ENCODE assay signal across 29 cellular contexts in the genomic region with DNA sequence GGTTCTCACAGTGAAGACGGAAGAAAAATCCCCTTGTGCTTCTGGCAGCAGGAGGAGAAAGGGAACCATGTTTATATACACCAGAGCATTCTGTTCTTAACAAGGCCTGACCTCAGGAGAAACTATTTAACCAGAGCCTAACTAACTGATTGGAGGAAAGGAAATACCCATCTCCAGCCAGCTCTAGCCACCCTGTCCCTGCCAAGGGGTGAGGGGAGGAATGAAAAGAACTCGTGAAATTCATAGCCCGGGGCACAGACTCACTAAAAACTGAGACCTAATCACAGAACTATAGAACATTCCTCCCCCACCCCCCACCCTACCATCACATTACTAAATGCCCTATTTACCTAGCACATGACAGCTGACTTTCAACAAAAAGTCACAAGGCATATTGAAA.
DNase-seq lines count a peak whose midpoint lies in the region; ATAC-seq and TF ChIP-seq lines count a peak whose summit lies in the region.
"Had no signal": no experiment of that assay in that cellular context is flagged by ENCODE, and none has a peak within 500 bp of the region (broad histone marks: within the 10 kb centered on the region; RNA-seq: fewer than 3 reads in every experiment).

No MANE protein-coding gene starts in this region.

- H3K9me3 ChIP-seq in neural progenitor cell (ENCODE audit: low read depth) (no peaks in the 10 kb centered on the region), ovary (no peaks in the 10 kb centered on the region)
- H3K9me3 ChIP-seq: body of pancreas, left lung, SK-N-SH, suprapubic skin, upper lobe of right lung had no signal

- no peaks in the 10 kb centered on the region for H3K79me2 ChIP-seq in neural progenitor cell (ENCODE audit: low read depth)

- no peaks in the 10 kb centered on the region for H3K27me3 Mint-ChIP-seq in chondrocyte (ENCODE audit: low read depth)
- no peaks in the 10 kb centered on the region for H3K27me3 Mint-ChIP-seq in neural progenitor cell (ENCODE audit: insufficient read depth, low read depth)

- no peaks in the 10 kb centered on the region for H3K36me3 ChIP-seq in neural progenitor cell
- H3K36me3 ChIP-seq in ovary: no peaks in the 10 kb centered on the region
- H3K36me3 ChIP-seq: left lung, suprapubic skin, upper lobe of right lung had no signal

- H3K27me3 ChIP-seq in neural progenitor cell (no peaks in the 10 kb centered on the region), ovary (no peaks in the 10 kb centered on the region)
- H3K27me3 ChIP-seq: body of pancreas, left lung, suprapubic skin, upper lobe of right lung had no signal

- H3K4me2 ChIP-seq in neural progenitor cell: no peak overlapping the region
- H3K4me2 ChIP-seq: SK-N-SH had no signal

- H3K9me3 Mint-ChIP-seq in chondrocyte (ENCODE audit: low read depth) (peaks cover 10% of the 10 kb centered on the region), neural progenitor cell (no peaks in the 10 kb centered on the region)
- H3K9me3 Mint-ChIP-seq: T-helper 1 cell treated with Interleukin-12 subunit alpha and Interleukin-12 subunit beta and Interleukin-4 antibody, amounts not matched to agents 30 μg/mL and 1 μg/mL, for 36 hours had no signal

- H3K4me1 Mint-ChIP-seq in chondrocyte (ENCODE audit: low read depth) (peaks cover 20% of the 10 kb centered on the region), neural progenitor cell (no peaks in the 10 kb centered on the region)
- H3K4me1 Mint-ChIP-seq: CD4-positive, alpha-beta memory T cell had no signal

- 67 to 77% (median 70%) methylated on average over 3 of the region's 3 CpGs for WGBS in ovary, 3 donors

- no peaks in the 10 kb centered on the region for H3F3A ChIP-seq in neural progenitor cell (ENCODE audit: low read depth)

- TF ChIP-seq CTCF in chondrocyte (IDR thresholded peaks at IDR 0.05) (no peak), neural progenitor cell (IDR thresholded peaks at IDR 0.05) (no peak), ovary (IDR thresholded peaks at IDR 0.05) (no peak)

- no peaks in the 10 kb centered on the region for H4K20me1 ChIP-seq in neural progenitor cell (ENCODE audit: low read depth)

- H3K4me3 ChIP-seq in neural progenitor cell: no peak overlapping the region
- H3K4me3 ChIP-seq in ovary: no peak overlapping the region
- H3K4me3 ChIP-seq: body of pancreas, left lung, suprapubic skin, upper lobe of right lung had no signal

- TF ChIP-seq POLR2A in ovary (IDR thresholded peaks at IDR 0.05): no peak

- intact Hi-C loops in ovary (cut with DNase I): no loop called here

- H3K4me3 Mint-ChIP-seq in chondrocyte (ENCODE audit: unreplicated experiment): peak overlapping the region; percentile 26
- no peak overlapping the region for H3K4me3 Mint-ChIP-seq in neural progenitor cell
- H3K4me3 Mint-ChIP-seq: CD4-positive, alpha-beta memory T cell; T-helper 1 cell treated with Interleukin-12 subunit alpha and Interleukin-12 subunit beta and Interleukin-4 antibody, amounts not matched to agents 30 μg/mL and 1 μg/mL, for 36 hours had no signal

- DNase-seq in EH (ENCODE audit: low read depth): peak; percentile 84
- peak; percentile 29 for DNase-seq in NCI-H1048 (lab: John Stamatoyannopoulos, UW)
- DNase-seq in chondrocyte (ENCODE audit: low spot score): no peak
- DNase-seq in neural progenitor cell (ENCODE audit: low spot score): no peak
- no peak for DNase-seq in ovary
- DNase-seq in OCI-M2 (lab: John Stamatoyannopoulos, UW; ENCODE audit: unreplicated experiment): no peak
- DNase-seq in DMS153 (lab: John Stamatoyannopoulos, UW): no peak
- DNase-seq: activated CD4-positive, alpha-beta T cell treated with anti-CD3 and anti-CD28 coated beads, Interleukin-2, amount 50 U/mL, for 48 hours; activated CD8-positive, alpha-beta memory T cell treated with anti-CD3 and anti-CD28 coated beads, Interleukin-2, amount 50 U/mL, for 4 hours; activated naive CD4-positive, alpha-beta T cell; AML-193; body of pancreas; CD4-positive, alpha-beta memory T cell; HCEC 1CT; hippocampal formation; IMR-90; left lung; NCI-H1694; NCI-H446 treated with DMSO at 0.1 percent for 48 hours; NCI-H82; posterior cingulate gyrus; right cardiac atrium; SK-N-SH; stimulated activated CD4-positive, alpha-beta T cell treated with anti-CD3 and anti-CD28 coated beads, Interleukin-1b, Interleukin-23, amount 100 ng/mL, for 48 hours; stimulated activated naive CD4-positive, alpha-beta T cell treated with Interleukin-2 at 50 U/mL for 16 hours; upper lobe of right lung had no signal

- peaks cover 6% of the 10 kb centered on the region for H3K36me3 Mint-ChIP-seq in chondrocyte (ENCODE audit: low read depth)
- no peaks in the 10 kb centered on the region for H3K36me3 Mint-ChIP-seq in neural progenitor cell
- H3K36me3 Mint-ChIP-seq: CD4-positive, alpha-beta memory T cell had no signal

- TF ChIP-seq EP300 in ovary (IDR thresholded peaks at IDR 0.05): no peak

- H3K4me1 ChIP-seq in neural progenitor cell (no peaks in the 10 kb centered on the region), ovary (ENCODE audit: insufficient read depth) (no peaks in the 10 kb centered on the region)
- H3K4me1 ChIP-seq: body of pancreas, left lung, suprapubic skin, upper lobe of right lung had no signal

- H3K27ac ChIP-seq in neural progenitor cell (no peak overlapping the region), ovary (no peak overlapping the region)
- H3K27ac ChIP-seq: body of pancreas, left lung, suprapubic skin, upper lobe of right lung had no signal

- no peak overlapping the region for H3K9ac ChIP-seq in neural progenitor cell
- H3K9ac ChIP-seq: SK-N-SH had no signal

- no peak for ATAC-seq in GM19463 (IDR thresholded peaks at IDR 0.05; ENCODE audit: unreplicated experiment)
- ATAC-seq: body of pancreas, left lung, right cardiac atrium, upper lobe of right lung had no signal

- H2AFZ ChIP-seq in neural progenitor cell (replicated peaks): peak overlapping the region; percentile 57

- peak overlapping the region; percentile 86 for H3K27ac Mint-ChIP-seq in chondrocyte (ENCODE audit: unreplicated experiment)
- H3K27ac Mint-ChIP-seq in neural progenitor cell: no peak overlapping the region
- H3K27ac Mint-ChIP-seq: T-helper 1 cell treated with Interleukin-12 subunit alpha and Interleukin-12 subunit beta and Interleukin-4 antibody, amounts not matched to agents 30 μg/mL and 1 μg/mL, for 36 hours had no signal

Comparison
In these comparisons a context has a peak if more than half of its experiments do, and no peak if none do; other contexts are left out.
1. DNase-seq: peak in EH (single experiment) and NCI-H1048 (single experiment); none in chondrocyte (single experiment), neural progenitor cell (single experiment), ovary (0 of 5), OCI-M2 (single experiment) and DMS153 (single experiment).